ENCODE assay signal across 15 cellular contexts in genomic region chr17:75552425-75552824, GRCh38.
"Had no signal": no experiment of that assay in that cellular context is flagged by ENCODE, and none has a peak within 500 bp of the region (broad histone marks: within the 10 kb centered on the region; RNA-seq: fewer than 3 reads in every experiment).

No MANE protein-coding gene starts in this region.

- H3K4me3 Mint-ChIP-seq: activated naive CD8-positive, alpha-beta T cell; stimulated activated naive CD8-positive, alpha-beta T cell treated with anti-CD3 and anti-CD28 coated beads, Interleukin-15, amount 100 ng/mL, for 72 hours had no signal

- H3K27ac Mint-ChIP-seq: activated naive CD8-positive, alpha-beta T cell; stimulated activated naive CD8-positive, alpha-beta T cell treated with anti-CD3 and anti-CD28 coated beads, Interleukin-15, amount 100 ng/mL, for 72 hours had no signal

- H3K4me3 ChIP-seq: ovary, uterus had no signal

- H3K27me3 Mint-ChIP-seq: activated naive CD8-positive, alpha-beta T cell; stimulated activated naive CD8-positive, alpha-beta T cell treated with anti-CD3 and anti-CD28 coated beads, Interleukin-15, amount 100 ng/mL, for 72 hours had no signal

- ATAC-seq: activated CD4-positive, CD25-positive, alpha-beta regulatory T cell treated with anti-CD3 and anti-CD28 coated beads, Interleukin-2, amount 50 U/mL, for 24 hours; esophagus mucosa; stimulated activated naive CD8-positive, alpha-beta T cell treated with anti-CD3 and anti-CD28 coated beads, Interleukin-15, amount 100 ng/mL, for 72 hours had no signal

- H3K4me1 Mint-ChIP-seq: stimulated activated naive CD8-positive, alpha-beta T cell treated with anti-CD3 and anti-CD28 coated beads, Interleukin-15, amount 100 ng/mL, for 72 hours had no signal

- H3K27me3 ChIP-seq: ovary, uterus had no signal

- H3K9me3 ChIP-seq: ovary, uterus had no signal

- H3K36me3 Mint-ChIP-seq: activated naive CD8-positive, alpha-beta T cell had no signal

- H3K4me1 ChIP-seq: uterus had no signal

- H3K36me3 ChIP-seq: brain microvascular endothelial cell, ovary, uterus had no signal

- DNase-seq: activated effector memory CD4-positive, alpha-beta T cell treated with Interleukin-2 at 50 U/mL for 16 hours; activated T-cell treated with anti-CD3 and anti-CD28 coated beads, Interleukin-2, amount 50 U/mL, for 1 hour; amygdala; brain microvascular endothelial cell; cerebellar nuclear complex; glutamatergic neuron; left cardiac atrium; stimulated activated CD4-positive, alpha-beta T cell treated with anti-CD3 and anti-CD28 coated beads, Interleukin-4, amount 100 ng/mL, for 24 hours; stimulated activated naive CD8-positive, alpha-beta T cell treated with anti-CD3 and anti-CD28 coated beads, Interleukin-15, amount 100 ng/mL, for 72 hours; T-helper 2 cell; uterus had no signal

- H3K9me3 Mint-ChIP-seq: stimulated activated naive CD8-positive, alpha-beta T cell treated with anti-CD3 and anti-CD28 coated beads, Interleukin-15, amount 100 ng/mL, for 72 hours had no signal

- H3K27ac ChIP-seq: brain microvascular endothelial cell, uterus had no signal
